ENCODE assay signal across 1 cellular context in the genomic region with DNA sequence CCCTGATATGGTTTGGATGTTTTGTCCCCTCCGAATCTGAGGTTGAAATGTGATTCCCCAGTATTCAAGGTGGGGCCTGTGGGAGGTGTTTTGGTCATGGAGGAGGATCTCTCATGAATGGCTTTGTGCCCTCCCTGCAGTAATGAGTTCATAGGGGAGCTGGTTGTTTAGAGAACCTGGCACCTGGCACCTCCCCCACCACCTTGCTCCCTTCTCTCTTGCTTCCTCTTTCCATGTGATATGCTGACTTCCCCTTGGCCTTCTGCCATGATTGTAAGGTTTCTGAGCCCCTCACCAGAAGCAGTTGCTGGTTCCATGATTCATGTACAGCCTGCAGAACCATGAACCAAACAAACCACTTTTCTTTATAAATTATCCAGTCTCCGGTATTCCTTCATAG.
TF ChIP-seq lines count a peak whose summit lies in the region.

No MANE protein-coding gene starts in this region.

TF ChIP-seq in WTC11, 78 proteins besides CTCF, POLR2A, EP300 and RAD21 (continued from another document):
- TF ChIP-seq, protein P1, sequence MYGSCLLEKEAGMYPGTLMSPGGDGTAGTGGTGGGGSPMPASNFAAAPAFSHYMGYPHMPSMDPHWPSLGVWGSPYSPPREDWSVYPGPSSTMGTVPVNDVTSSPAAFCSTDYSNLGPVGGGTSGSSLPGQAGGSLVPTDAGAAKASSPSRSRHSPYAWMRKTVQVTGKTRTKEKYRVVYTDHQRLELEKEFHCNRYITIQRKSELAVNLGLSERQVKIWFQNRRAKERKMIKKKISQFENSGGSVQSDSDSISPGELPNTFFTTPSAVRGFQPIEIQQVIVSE (CRISPR knock-in tag; IDR thresholded peaks at IDR 0.05; ENCODE audit: borderline replicate concordance) = no peak
